1 cellular context compared by ENCODE assay signal in genomic region chr13:110828705-110829104, GRCh38.
TF ChIP-seq lines count a peak whose summit lies in the region.

No MANE protein-coding gene starts in this region.

TF ChIP-seq in HepG2, 621 proteins besides CTCF, POLR2A, EP300 and RAD21 (continued from another document):
- TF ChIP-seq SNAPC4 (CRISPR knock-in tag; IDR thresholded peaks at IDR 0.05) (no peak), HNRNPLL (IDR thresholded peaks at IDR 0.05; ENCODE audit: low read depth, low read length, poor library complexity, severe bottlenecking) (no peak), ZNF678 (CRISPR knock-in tag; IDR thresholded peaks at IDR 0.05) (no peak), SRF (IDR thresholded peaks at IDR 0.05; ENCODE audit: low read depth, low read length) (no peak), ZNF441 (CRISPR knock-in tag; IDR thresholded peaks at IDR 0.05; ENCODE audit: borderline replicate concordance) (no peak), ZGPAT (CRISPR knock-in tag; IDR thresholded peaks at IDR 0.05) (no peak), ZNF607 (CRISPR knock-in tag; IDR thresholded peaks at IDR 0.05; ENCODE audit: borderline replicate concordance) (no peak), ZNF644 (CRISPR knock-in tag; IDR thresholded peaks at IDR 0.05; ENCODE audit: low read depth) (no peak)
